ENCODE assay signal across 7 cellular contexts in the genomic region with DNA sequence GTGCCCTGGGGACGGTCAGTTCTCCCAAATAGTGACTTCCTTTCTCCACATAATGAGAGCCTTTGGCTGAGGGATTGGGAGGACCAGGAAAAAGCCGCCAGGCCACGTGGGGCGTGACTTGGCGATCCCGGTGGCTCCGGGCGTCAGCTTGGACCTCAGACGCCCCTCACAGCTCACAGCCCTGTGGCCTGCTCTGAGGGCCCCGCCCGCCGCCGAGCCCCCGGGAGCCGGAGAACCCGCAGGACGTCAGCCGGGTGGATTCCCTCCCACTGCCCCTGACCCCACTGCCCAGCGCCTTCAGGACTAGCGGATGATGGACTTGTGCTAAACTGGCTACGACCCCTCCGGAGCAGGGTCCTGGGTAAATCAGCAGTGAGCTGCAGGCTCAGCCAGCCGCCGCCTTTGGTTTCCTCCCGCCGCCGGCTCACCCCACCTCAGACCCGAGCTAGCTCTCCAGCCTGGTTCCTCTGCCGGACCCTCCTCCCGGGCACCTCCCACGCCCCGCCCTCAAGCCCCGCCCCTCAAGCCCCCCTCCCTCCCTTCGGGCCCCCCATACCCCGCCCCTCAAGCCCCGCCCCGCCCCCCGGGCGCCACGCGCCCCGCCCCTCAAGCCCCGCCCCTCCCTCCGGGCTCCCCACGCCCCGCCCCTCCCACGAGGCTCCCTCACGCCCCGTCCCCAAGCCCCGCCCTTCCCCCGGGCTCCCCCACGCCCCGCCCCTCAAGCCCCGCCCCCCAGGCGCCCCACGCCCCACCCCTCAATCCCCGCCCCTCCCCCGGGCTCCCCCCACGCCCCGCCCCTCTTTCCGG. TPM values are rescaled to one million over a fixed set of nuclear protein-coding genes. Genes with fewer than 3 reads are reported as not detected.
DNase-seq lines count a peak whose midpoint lies in the region; ATAC-seq, FAIRE-seq and TF ChIP-seq lines count a peak whose summit lies in the region.

No MANE protein-coding gene starts in this region.

- no peak for FAIRE-seq in RCC 7860 (lab: Jason Lieb, UNC)

- H3K9ac ChIP-seq in HCT116 (ENCODE audit: low read length) (peak overlapping the region; percentile 40; the same call in 1 of the 2 replicates), subcutaneous abdominal adipose tissue (ENCODE audit: low read length in 5 of 5) (peak overlapping the region in 4 of 5 donors; percentile 63 to 74 (median 72))

- no peaks in the 10 kb centered on the region for H3K36me3 ChIP-seq in HCT116 (ENCODE audit: control insufficient read depth in 1 of 2, insufficient read depth in 2 of 2, low read length in 2 of 2)
- H3K36me3 ChIP-seq in right lobe of liver = no peaks in the 10 kb centered on the region
- no peaks in the 10 kb centered on the region for H3K36me3 ChIP-seq in subcutaneous abdominal adipose tissue (ENCODE audit: control insufficient read depth in 5 of 5, insufficient read depth in 5 of 5, low read length in 5 of 5)

- ATAC-seq in HCT116 (peak; percentile 60), right lobe of liver (peak; percentile 47 to 53 (median 51))

- DNase-seq in Daoy (ENCODE audit: low read depth) = peak; percentile 83
- DNase-seq in HCT116 (ENCODE audit: low read depth, low spot score) = no peak
- DNase-seq in RCC 7860 (ENCODE audit: low spot score) = peak; percentile 8
- DNase-seq in dorsolateral prefrontal cortex = peak in 2 of 10 donors; percentile 53 to 72
- peak; percentile 88 to 91 (median 91) for DNase-seq in right lobe of liver
- DNase-seq in activated effector memory CD4-positive, alpha-beta T cell treated with Interleukin-2 at 50 U/mL for 16 hours = no peak

- peak overlapping the region; percentile 77 for H3K4me2 ChIP-seq in HCT116 (ENCODE audit: low read length)

- intact Hi-C loops in HCT116 (cut with micrococcal nuclease) (no loop called here), dorsolateral prefrontal cortex (cut with DNase I) (no loop called here), right lobe of liver (cut with DNase I) (no loop called here)

- RAD21 ChIA-PET in HCT116 (lab: Charles Lee; ENCODE audit: low non-redundant PET in 1 of 2, low total read pairs in 2 of 2, uncharacterized antibody in 2 of 2, unreplicated experiment in 2 of 2) = interaction anchor here (0.6 to 0.7 kb wide), 2 partner anchors 10 to 1227 kb away, joined by 6 to 9 read pairs; a partner anchor contains a TSS

- CTCF ChIA-PET in HCT116 (lab: Charles Lee) = interaction anchor here (1.6 to 2.5 kb wide), 2 partner anchors 10 to 177 kb away, joined by 9 to 16 read pairs; a partner anchor contains a TSS

- 6% methylated on average over 13 of the region's 61 CpGs for WGBS in right lobe of liver (ENCODE audit: insufficient coverage, low coverage, low lambda C conversion rate, missing lambda C conversion rate)

- H3K9me3 ChIP-seq in HCT116 (ENCODE audit: control insufficient read depth in 1 of 2, insufficient read depth in 1 of 2, low read depth in 1 of 2, low read length in 2 of 2) (no peaks in the 10 kb centered on the region), right lobe of liver (no peaks in the 10 kb centered on the region), subcutaneous abdominal adipose tissue (ENCODE audit: control insufficient read depth in 5 of 5, low read length in 5 of 5) (no peaks in the 10 kb centered on the region)

- no peaks in the 10 kb centered on the region for H4K20me1 ChIP-seq in HCT116 (ENCODE audit: insufficient read depth)

- BruUV-seq in HCT116 (replicated peaks; lab: Mats Ljungman, UMichigan) = no TSS peak

- TF ChIP-seq CTCF in HCT116 (IDR thresholded peaks at IDR 0.05 in 2 of 3, conservative IDR thresholded peaks at IDR 0.05 in 1 of 3; ENCODE audit: borderline replicate concordance in 1 of 3, insufficient read depth in 1 of 3, low read depth in 2 of 3, low read length in 2 of 3) (no peak), dorsolateral prefrontal cortex (IDR thresholded peaks at IDR 0.05 in 54 of 56, conservative IDR thresholded peaks at IDR 0.05 in 2 of 56; ENCODE audit: low read depth in 1 of 56, partially characterized antibody in 56 of 56) (peak in 1 of 56 donors; percentile 13), right lobe of liver (IDR thresholded peaks at IDR 0.05) (no peak)

- H3K27me3 ChIP-seq in HCT116 (ENCODE audit: insufficient read depth, low read length) (no peaks in the 10 kb centered on the region), dorsolateral prefrontal cortex (no peaks in the 10 kb centered on the region), right lobe of liver (no peaks in the 10 kb centered on the region), subcutaneous abdominal adipose tissue (ENCODE audit: control insufficient read depth in 5 of 5, insufficient read depth in 4 of 5, low read length in 5 of 5) (no peaks in the 10 kb centered on the region)

- H3K9me2 ChIP-seq in HCT116 (ENCODE audit: insufficient read depth) = no peaks in the 10 kb centered on the region

- H3K79me2 ChIP-seq in HCT116 (ENCODE audit: insufficient read depth, low read length) = no peaks in the 10 kb centered on the region

- H3K27ac ChIP-seq in HCT116 (ENCODE audit: low read depth, low read length) = peak overlapping the region; percentile 37; the same call in 1 of the 2 replicates
- H3K27ac ChIP-seq in dorsolateral prefrontal cortex = peak overlapping the region in 48 of 59 donors; percentile 7 to 84 (median 56)
- H3K27ac ChIP-seq in right lobe of liver = peak overlapping the region; percentile 39 to 76 (median 57)
- peak overlapping the region; percentile 60 for H3K27ac ChIP-seq in subcutaneous abdominal adipose tissue (ENCODE audit: low read depth, low read length)

- TF ChIP-seq RAD21 in HCT116 (IDR thresholded peaks at IDR 0.05; ENCODE audit: low read depth) = no peak

- peak overlapping the region; percentile 32 to 45 for H3K4me3 ChIP-seq in HCT116 (replicated peaks in 1 of 2; ENCODE audit: low read depth in 1 of 2, low read length in 2 of 2)
- peak overlapping the region; percentile 26 to 77 (median 55) for H3K4me3 ChIP-seq in dorsolateral prefrontal cortex
- H3K4me3 ChIP-seq in right lobe of liver = peak overlapping the region; percentile 33 to 52 (median 38)
- peak overlapping the region; percentile 50 to 75 (median 64) for H3K4me3 ChIP-seq in subcutaneous abdominal adipose tissue (ENCODE audit: low read depth in 1 of 5, low read length in 5 of 5)

- POLR2A ChIA-PET in HCT116 (lab: Charles Lee) = interaction anchor here (0.9 kb wide), 1 partner anchor 17 kb away, joined by 5 read pairs; no protein-coding TSS in a partner anchor

- TF ChIP-seq POLR2A in HCT116 (IDR thresholded peaks at IDR 0.05; ENCODE audit: borderline replicate concordance, extremely low read depth, insufficient read depth, insufficient read length) = no peak
- TF ChIP-seq POLR2A in right lobe of liver (IDR thresholded peaks at IDR 0.05) = peak; percentile 40

- no peak overlapping the region for H2AFZ ChIP-seq in HCT116 (ENCODE audit: low read depth, low read length, poor library complexity, severe bottlenecking)

- peaks cover 21 to 37% of the 10 kb centered on the region in 2 experiments for H3K4me1 ChIP-seq in HCT116 (ENCODE audit: control insufficient read depth in 1 of 2, insufficient read depth in 2 of 2, low read length in 2 of 2)
- peaks cover 0 to 36% (median 17%) of the 10 kb centered on the region in 4 donors for H3K4me1 ChIP-seq in right lobe of liver
- H3K4me1 ChIP-seq in subcutaneous abdominal adipose tissue (ENCODE audit: control insufficient read depth in 5 of 5, insufficient read depth in 5 of 5, low read length in 5 of 5) = peaks cover 4 to 73% (median 60%) of the 10 kb centered on the region in 5 donors

TF ChIP-seq in HCT116, 20 proteins besides CTCF, POLR2A, EP300 and RAD21 (continues in another document):
- TF ChIP-seq SIN3A (IDR thresholded peaks at IDR 0.05; ENCODE audit: low read depth) = no peak
- TF ChIP-seq ZNF274 (IDR thresholded peaks at IDR 0.05; ENCODE audit: low read depth, low read length) = no peak
- no peak for TF ChIP-seq YY1 (IDR thresholded peaks at IDR 0.05; ENCODE audit: extremely low read depth, insufficient replicate concordance, low read depth, low read length)
- no peak for TF ChIP-seq SP1 (IDR thresholded peaks at IDR 0.05; ENCODE audit: low read depth)
- no peak for TF ChIP-seq FOSL1 (IDR thresholded peaks at IDR 0.05; ENCODE audit: low read depth)
- no peak for TF ChIP-seq ZFX (IDR thresholded peaks at IDR 0.05)
- TF ChIP-seq ELF1 (IDR thresholded peaks at IDR 0.05; ENCODE audit: borderline replicate concordance, low read depth) = no peak
- TF ChIP-seq, protein P1, sequence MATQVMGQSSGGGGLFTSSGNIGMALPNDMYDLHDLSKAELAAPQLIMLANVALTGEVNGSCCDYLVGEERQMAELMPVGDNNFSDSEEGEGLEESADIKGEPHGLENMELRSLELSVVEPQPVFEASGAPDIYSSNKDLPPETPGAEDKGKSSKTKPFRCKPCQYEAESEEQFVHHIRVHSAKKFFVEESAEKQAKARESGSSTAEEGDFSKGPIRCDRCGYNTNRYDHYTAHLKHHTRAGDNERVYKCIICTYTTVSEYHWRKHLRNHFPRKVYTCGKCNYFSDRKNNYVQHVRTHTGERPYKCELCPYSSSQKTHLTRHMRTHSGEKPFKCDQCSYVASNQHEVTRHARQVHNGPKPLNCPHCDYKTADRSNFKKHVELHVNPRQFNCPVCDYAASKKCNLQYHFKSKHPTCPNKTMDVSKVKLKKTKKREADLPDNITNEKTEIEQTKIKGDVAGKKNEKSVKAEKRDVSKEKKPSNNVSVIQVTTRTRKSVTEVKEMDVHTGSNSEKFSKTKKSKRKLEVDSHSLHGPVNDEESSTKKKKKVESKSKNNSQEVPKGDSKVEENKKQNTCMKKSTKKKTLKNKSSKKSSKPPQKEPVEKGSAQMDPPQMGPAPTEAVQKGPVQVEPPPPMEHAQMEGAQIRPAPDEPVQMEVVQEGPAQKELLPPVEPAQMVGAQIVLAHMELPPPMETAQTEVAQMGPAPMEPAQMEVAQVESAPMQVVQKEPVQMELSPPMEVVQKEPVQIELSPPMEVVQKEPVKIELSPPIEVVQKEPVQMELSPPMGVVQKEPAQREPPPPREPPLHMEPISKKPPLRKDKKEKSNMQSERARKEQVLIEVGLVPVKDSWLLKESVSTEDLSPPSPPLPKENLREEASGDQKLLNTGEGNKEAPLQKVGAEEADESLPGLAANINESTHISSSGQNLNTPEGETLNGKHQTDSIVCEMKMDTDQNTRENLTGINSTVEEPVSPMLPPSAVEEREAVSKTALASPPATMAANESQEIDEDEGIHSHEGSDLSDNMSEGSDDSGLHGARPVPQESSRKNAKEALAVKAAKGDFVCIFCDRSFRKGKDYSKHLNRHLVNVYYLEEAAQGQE (IDR thresholded peaks at IDR 0.05; ENCODE audit: low read depth) = no peak
- no peak for TF ChIP-seq CEBPB (IDR thresholded peaks at IDR 0.05; ENCODE audit: low read depth)

RNA-seq across cellular contexts. Expression of a gene that starts 10.0 kb away (rescaled TPM):
- 26.3 and 28.7 TPM in 2 replicates for total RNA-seq in Daoy (2014; rRNA removed; shearing (Covaris generic))
- total RNA-seq in HCT116 (2021; ENCODE audit: unreplicated experiment) = 112 TPM
- 50.0 and 53.3 TPM in 2 replicates for polyA plus RNA-seq in HCT116 (2012)
- 10 to 100 TPM; 21.8 to 56.4 (median 36.0) TPM for total RNA-seq in dorsolateral prefrontal cortex
- 10 to 100 TPM; 18.9 to 26.0 (median 24.4) TPM for total RNA-seq in right lobe of liver

RNA-seq across cellular contexts. Expression of a gene that starts 23.5 kb away (rescaled TPM):
- 3.3 and 5.3 TPM in 2 replicates for total RNA-seq in Daoy (2014; rRNA removed; shearing (Covaris generic))
- total RNA-seq in HCT116 (2021; ENCODE audit: unreplicated experiment) (56.2 TPM), dorsolateral prefrontal cortex (100 to 1,000 TPM in 27 of 120 experiments, 10 to 100 TPM in 93; 65.3 to 147 (median 87.5) TPM), right lobe of liver (10 to 100 TPM; 23.7 to 84.8 (median 31.4) TPM)
- polyA plus RNA-seq in HCT116 (2012) = 16.0 and 16.1 TPM in 2 replicates

Comparison
In these comparisons a context has a peak if more than half of its experiments do, and no peak if none do; other contexts are left out.
1. DNase-seq: peak in Daoy (single experiment), RCC 7860 (single experiment) and right lobe of liver (3 of 3); none in HCT116 (single experiment) and activated effector memory CD4-positive, alpha-beta T cell treated with Interleukin-2 at 50 U/mL for 16 hours (single experiment).
2. Peak in every context shown above with its lines, with median percentiles within 50 percentile points of each other: H3K27ac ChIP-seq and H3K4me3 ChIP-seq.